8 cellular contexts compared by ENCODE assay signal in genomic region chr3:52277972-52278509, GRCh38. TPM values are rescaled to one million over a fixed set of nuclear protein-coding genes. Genes with fewer than 3 reads are reported as not detected.
A peak's percentile ranks its signal among the peaks of the same experiment; 100 is the strongest.
DNase-seq lines count a peak whose midpoint lies in the region; ATAC-seq and TF ChIP-seq lines count a peak whose summit lies in the region.

No MANE protein-coding gene starts in this region.

- peak; percentile 52 for ATAC-seq in HG02588 (IDR thresholded peaks at IDR 0.05; ENCODE audit: unreplicated experiment)

- peak overlapping the region; percentile 97 for H3K4me2 ChIP-seq in parathyroid adenoma (ENCODE audit: low read length)

- H3K27ac Mint-ChIP-seq in activated T-helper 1 cell treated with anti-CD3 and anti-CD28 coated beads, Interleukin-12 subunit alpha, Interleukin-12 subunit beta, Interleukin-2, Interleukin-4 antibody, amounts not matched to agents 30 ng/mL and 10 ng/mL and 1 ng/mL, durations not matched to agents 14 hours and 24 hours and 36 hours = peak overlapping the region; percentile 99
- H3K27ac Mint-ChIP-seq in glutamatergic neuron (ENCODE audit: unreplicated experiment) = peak overlapping the region; percentile 99

- peak overlapping the region; percentile 85 for H2AFZ ChIP-seq in parathyroid adenoma

- TF ChIP-seq CTCF in glutamatergic neuron (IDR thresholded peaks at IDR 0.05; ENCODE audit: partially characterized antibody, unreplicated experiment) (no peak), parathyroid adenoma (IDR thresholded peaks at IDR 0.05) (peak; percentile 37)

- H3K27me3 Mint-ChIP-seq in activated T-helper 1 cell treated with anti-CD3 and anti-CD28 coated beads, Interleukin-12 subunit alpha, Interleukin-12 subunit beta, Interleukin-2, Interleukin-4 antibody, amounts not matched to agents 30 ng/mL and 10 ng/mL and 1 ng/mL, durations not matched to agents 14 hours and 24 hours and 36 hours (ENCODE audit: insufficient read depth) = no peaks in the 10 kb centered on the region
- H3K27me3 Mint-ChIP-seq in glutamatergic neuron (ENCODE audit: unreplicated experiment) = peaks cover 10% of the 10 kb centered on the region

- peaks cover 71% of the 10 kb centered on the region for H3K4me1 Mint-ChIP-seq in activated T-helper 1 cell treated with anti-CD3 and anti-CD28 coated beads, Interleukin-12 subunit alpha, Interleukin-12 subunit beta, Interleukin-2, Interleukin-4 antibody, amounts not matched to agents 30 ng/mL and 10 ng/mL and 1 ng/mL, durations not matched to agents 14 hours and 24 hours and 36 hours (ENCODE audit: low read depth)
- peaks cover 7% of the 10 kb centered on the region for H3K4me1 Mint-ChIP-seq in glutamatergic neuron (ENCODE audit: low read depth, unreplicated experiment)

- peaks cover 44% of the 10 kb centered on the region for H3K79me2 ChIP-seq in parathyroid adenoma

- no peaks in the 10 kb centered on the region for H3K27me3 ChIP-seq in parathyroid adenoma (ENCODE audit: control insufficient read depth, insufficient read depth, low read length)

- H3K4me1 ChIP-seq in parathyroid adenoma = peaks cover 11% of the 10 kb centered on the region

- H3K9ac ChIP-seq in parathyroid adenoma = peak overlapping the region; percentile 96

- H3K9me3 ChIP-seq in parathyroid adenoma (ENCODE audit: control insufficient read depth, low read length) = no peaks in the 10 kb centered on the region

- DNase-seq in SIG-M5 treated with dmso at 0.1 percent for 504 hours (lab: John Stamatoyannopoulos, UW; ENCODE audit: unreplicated experiment) (peak; percentile 40), SIG-M5 (lab: John Stamatoyannopoulos, UW) (no peak), NAMALWA (ENCODE audit: low spot score) (peak; percentile 55), glutamatergic neuron (peak; percentile 69), UCSD-AML1 (lab: John Stamatoyannopoulos, UW; ENCODE audit: unreplicated experiment) (no peak)
- DNase-seq in activated T-helper 1 cell treated with anti-CD3 and anti-CD28 coated beads, Interleukin-12 subunit alpha, Interleukin-12 subunit beta, Interleukin-2, Interleukin-4 antibody, amounts not matched to agents 30 ng/mL and 10 ng/mL and 1 ng/mL, durations not matched to agents 14 hours and 24 hours and 36 hours (ENCODE audit: low spot score) = peak; percentile 73

- H3K9me3 Mint-ChIP-seq in activated T-helper 1 cell treated with anti-CD3 and anti-CD28 coated beads, Interleukin-12 subunit alpha, Interleukin-12 subunit beta, Interleukin-2, Interleukin-4 antibody, amounts not matched to agents 30 ng/mL and 10 ng/mL and 1 ng/mL, durations not matched to agents 14 hours and 24 hours and 36 hours = no peaks in the 10 kb centered on the region
- peaks cover 14% of the 10 kb centered on the region for H3K9me3 Mint-ChIP-seq in glutamatergic neuron (ENCODE audit: unreplicated experiment)

- peaks cover 42% of the 10 kb centered on the region for H3K36me3 Mint-ChIP-seq in activated T-helper 1 cell treated with anti-CD3 and anti-CD28 coated beads, Interleukin-12 subunit alpha, Interleukin-12 subunit beta, Interleukin-2, Interleukin-4 antibody, amounts not matched to agents 30 ng/mL and 10 ng/mL and 1 ng/mL, durations not matched to agents 14 hours and 24 hours and 36 hours (ENCODE audit: low read depth)
- H3K36me3 Mint-ChIP-seq in glutamatergic neuron (ENCODE audit: unreplicated experiment) = peaks cover 5% of the 10 kb centered on the region

- H3K36me3 ChIP-seq in parathyroid adenoma (ENCODE audit: control insufficient read depth, insufficient read depth, low read length) = no peaks in the 10 kb centered on the region

- peak overlapping the region; percentile 95 for H3K4me3 ChIP-seq in parathyroid adenoma (ENCODE audit: low read depth, low read length)

- H3K4me3 Mint-ChIP-seq in activated T-helper 1 cell treated with anti-CD3 and anti-CD28 coated beads, Interleukin-12 subunit alpha, Interleukin-12 subunit beta, Interleukin-2, Interleukin-4 antibody, amounts not matched to agents 30 ng/mL and 10 ng/mL and 1 ng/mL, durations not matched to agents 14 hours and 24 hours and 36 hours = peak overlapping the region; percentile 97
- H3K4me3 Mint-ChIP-seq in glutamatergic neuron (ENCODE audit: unreplicated experiment) = peak overlapping the region; percentile 100

- intact Hi-C loops in activated T-helper 1 cell treated with anti-CD3 and anti-CD28 coated beads, Interleukin-12 subunit alpha, Interleukin-12 subunit beta, Interleukin-2, Interleukin-4 antibody, amounts not matched to agents 30 ng/mL and 10 ng/mL and 1 ng/mL, durations not matched to agents 14 hours and 24 hours and 36 hours (cut with micrococcal nuclease) = loop anchor here (1.0 to 10.0 kb wide), 8 partner anchors 8 to 827 kb away; partner anchors contain the start of genes GLYCTK, GNL3, PBRM1 and POC1A

- H3K27ac ChIP-seq in parathyroid adenoma = peak overlapping the region; percentile 96

RNA-seq across cellular contexts. Expression of gene WDR82, which starts 0.4 kb away (rescaled TPM):
- total RNA-seq in activated T-helper 1 cell treated with anti-CD3 and anti-CD28 coated beads, Interleukin-12 subunit alpha, Interleukin-12 subunit beta, Interleukin-2, Interleukin-4 antibody, amounts not matched to agents 30 ng/mL and 10 ng/mL and 1 ng/mL, durations not matched to agents 14 hours and 24 hours and 36 hours = 105 and 107 TPM in 2 replicates
- 118 TPM for total RNA-seq in glutamatergic neuron (ENCODE audit: unreplicated experiment)

RNA-seq across cellular contexts. Expression of gene GLYCTK, which starts 9.6 kb away (rescaled TPM):
- 17.0 and 18.3 TPM in 2 replicates for total RNA-seq in activated T-helper 1 cell treated with anti-CD3 and anti-CD28 coated beads, Interleukin-12 subunit alpha, Interleukin-12 subunit beta, Interleukin-2, Interleukin-4 antibody, amounts not matched to agents 30 ng/mL and 10 ng/mL and 1 ng/mL, durations not matched to agents 14 hours and 24 hours and 36 hours
- 7.5 TPM for total RNA-seq in glutamatergic neuron (ENCODE audit: unreplicated experiment)

RNA-seq across cellular contexts. Expression of gene PPM1M, which starts 32.5 kb away (rescaled TPM):
- total RNA-seq in activated T-helper 1 cell treated with anti-CD3 and anti-CD28 coated beads, Interleukin-12 subunit alpha, Interleukin-12 subunit beta, Interleukin-2, Interleukin-4 antibody, amounts not matched to agents 30 ng/mL and 10 ng/mL and 1 ng/mL, durations not matched to agents 14 hours and 24 hours and 36 hours = 57.1 and 59.5 TPM in 2 replicates
- 7.8 TPM for total RNA-seq in glutamatergic neuron (ENCODE audit: unreplicated experiment)

RNA-seq across cellular contexts. Expression of gene DNAH1, which starts 38.1 kb away (rescaled TPM):
- 12.1 and 12.2 TPM in 2 replicates for total RNA-seq in activated T-helper 1 cell treated with anti-CD3 and anti-CD28 coated beads, Interleukin-12 subunit alpha, Interleukin-12 subunit beta, Interleukin-2, Interleukin-4 antibody, amounts not matched to agents 30 ng/mL and 10 ng/mL and 1 ng/mL, durations not matched to agents 14 hours and 24 hours and 36 hours
- total RNA-seq in glutamatergic neuron (ENCODE audit: unreplicated experiment) = 8.9 TPM

RNA-seq across cellular contexts. Expression of gene TWF2, which starts 39.1 kb away (rescaled TPM):
- 94.3 and 98.6 TPM in 2 replicates for total RNA-seq in activated T-helper 1 cell treated with anti-CD3 and anti-CD28 coated beads, Interleukin-12 subunit alpha, Interleukin-12 subunit beta, Interleukin-2, Interleukin-4 antibody, amounts not matched to agents 30 ng/mL and 10 ng/mL and 1 ng/mL, durations not matched to agents 14 hours and 24 hours and 36 hours
- total RNA-seq in glutamatergic neuron (ENCODE audit: unreplicated experiment) = 45.5 TPM

Comparison
In these comparisons a context has a peak if more than half of its experiments do, and no peak if none do; other contexts are left out.
1. DNase-seq: peak in SIG-M5 treated with dmso at 0.1 percent for 504 hours (single experiment), NAMALWA (single experiment), activated T-helper 1 cell treated with anti-CD3 and anti-CD28 coated beads, Interleukin-12 subunit alpha, Interleukin-12 subunit beta, Interleukin-2, Interleukin-4 antibody, amounts not matched to agents 30 ng/mL and 10 ng/mL and 1 ng/mL, durations not matched to agents 14 hours and 24 hours and 36 hours (single experiment) and glutamatergic neuron (single experiment); none in SIG-M5 (single experiment) and UCSD-AML1 (single experiment).